ENCODE assay signal across 1 cellular context in genomic region chr17:3656755-3657587, GRCh38.
TF ChIP-seq lines count a peak whose summit lies in the region.

No MANE protein-coding gene starts in this region.

TF ChIP-seq in HepG2, 621 proteins besides CTCF, POLR2A, EP300 and RAD21:
- TF ChIP-seq ZNF263 (CRISPR knock-in tag; IDR thresholded peaks at IDR 0.05) (0 out of 2 replicates have a peak, but pooled peaks have one; percentile 38), PATZ1 (CRISPR knock-in tag; IDR thresholded peaks at IDR 0.05) (no peak)
